Comparison of ENCODE assay signal across 20 cellular contexts in the genomic region with DNA sequence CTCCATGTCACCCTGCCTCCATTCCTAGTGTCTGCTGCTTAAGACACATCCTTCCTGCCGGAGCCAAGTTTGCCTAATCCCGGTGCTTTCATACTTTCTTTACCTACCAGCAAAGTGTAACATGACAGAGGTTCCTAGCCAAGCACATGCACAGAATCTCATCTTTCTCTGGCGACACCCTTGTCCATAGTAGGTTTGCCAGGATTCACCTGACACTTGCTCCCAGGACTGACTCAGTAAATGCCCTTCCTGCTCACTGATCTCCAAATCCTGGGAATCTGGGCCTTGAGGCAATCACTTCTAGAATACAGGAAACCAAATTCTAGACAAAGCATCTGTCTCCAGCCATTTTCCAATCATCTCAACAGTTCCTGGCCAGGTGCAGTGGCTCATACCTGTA. TPM values are rescaled to one million over a fixed set of nuclear protein-coding genes. Genes with fewer than 3 reads are reported as not detected.
A peak's percentile ranks its signal among the peaks of the same experiment; 100 is the strongest.
DNase-seq lines count a peak whose midpoint lies in the region; ATAC-seq and TF ChIP-seq lines count a peak whose summit lies in the region.
"Had no signal": no experiment of that assay in that cellular context is flagged by ENCODE, and none has a peak within 500 bp of the region (broad histone marks: within the 10 kb centered on the region; RNA-seq: fewer than 3 reads in every experiment).

No MANE protein-coding gene starts in this region.

- H3K27ac Mint-ChIP-seq in HFFc6, result peak overlapping the region; percentile 38
- H3K27ac Mint-ChIP-seq in neural progenitor cell, result peak overlapping the region; percentile 67

- H3K36me3 Mint-ChIP-seq in HFFc6 (ENCODE audit: low read depth) (no peaks in the 10 kb centered on the region), neural progenitor cell (no peaks in the 10 kb centered on the region)

- H3K9me3 Mint-ChIP-seq in HFFc6 (no peaks in the 10 kb centered on the region), neural progenitor cell (no peaks in the 10 kb centered on the region)

- no peak overlapping the region for H3K9ac ChIP-seq in neural progenitor cell

- H3K27me3 Mint-ChIP-seq in HFFc6 (ENCODE audit: insufficient read depth) (peaks cover 5% of the 10 kb centered on the region), neural progenitor cell (ENCODE audit: insufficient read depth, low read depth) (peaks cover 4% of the 10 kb centered on the region)

- H3K4me1 Mint-ChIP-seq in HFFc6 (ENCODE audit: low read depth) (peaks cover 23% of the 10 kb centered on the region), neural progenitor cell (peaks cover 9% of the 10 kb centered on the region)

- no peaks in the 10 kb centered on the region for H3K79me2 ChIP-seq in neural progenitor cell (ENCODE audit: low read depth)

- DNase-seq in HFFc6 (no peak), RWPE2 (ENCODE audit: low spot score) (no peak), glomerular visceral epithelial cell (ENCODE audit: extremely low spot score) (peak; percentile 79), neural progenitor cell (ENCODE audit: low spot score) (no peak), NCI-H82 (lab: John Stamatoyannopoulos, UW) (no peak), Kasumi-1 (lab: John Stamatoyannopoulos, UW) (no peak), activated T-cell treated with anti-CD3 and anti-CD28 coated beads for 4 hours (no peak), DMS 273 (lab: John Stamatoyannopoulos, UW; ENCODE audit: unreplicated experiment) (no peak)
- DNase-seq: AML-193, DMS 273 treated with DMSO at 0.1 percent for 48 hours, KBM-7, MV-4-11, NCI-H1694 treated with DMSO at 0.1 percent for 48 hours, NCI-H2107, NCI-H510A treated with DMSO at 0.1 percent for 48 hours, NCI-H774, OCI-M1 had no signal

- H3K36me3 ChIP-seq in RWPE2 (ENCODE audit: low read depth) (no peaks in the 10 kb centered on the region), neural progenitor cell (no peaks in the 10 kb centered on the region)
- H3K36me3 ChIP-seq: HAP-1 had no signal

- H3F3A ChIP-seq in neural progenitor cell (ENCODE audit: low read depth), result no peaks in the 10 kb centered on the region

- no peaks in the 10 kb centered on the region for H4K20me1 ChIP-seq in neural progenitor cell (ENCODE audit: low read depth)

- ATAC-seq in RWPE2 (ENCODE audit: low read depth), result peak; percentile 56; the same call in 2 of the 3 replicates

- H3K9me3 ChIP-seq in RWPE2 (ENCODE audit: severe bottlenecking), result no peaks in the 10 kb centered on the region
- H3K9me3 ChIP-seq in neural progenitor cell (ENCODE audit: low read depth), result no peaks in the 10 kb centered on the region
- H3K9me3 ChIP-seq: HAP-1 had no signal

- H3K27me3 ChIP-seq in RWPE2 (ENCODE audit: insufficient read depth, poor library complexity, severe bottlenecking), result no peaks in the 10 kb centered on the region
- no peaks in the 10 kb centered on the region for H3K27me3 ChIP-seq in neural progenitor cell

- no peak overlapping the region for H3K4me2 ChIP-seq in neural progenitor cell

- no peaks in the 10 kb centered on the region for H3K4me1 ChIP-seq in RWPE2 (ENCODE audit: insufficient read depth, poor library complexity, severe bottlenecking)
- H3K4me1 ChIP-seq in neural progenitor cell, result peaks cover 7% of the 10 kb centered on the region
- H3K4me1 ChIP-seq: HAP-1 had no signal

- TF ChIP-seq CTCF in HFFc6 (IDR thresholded peaks at IDR 0.05) (no peak), RWPE2 (IDR thresholded peaks at IDR 0.05; ENCODE audit: poor library complexity, severe bottlenecking) (no peak), neural progenitor cell (IDR thresholded peaks at IDR 0.05) (no peak)

- no peak overlapping the region for H3K4me3 Mint-ChIP-seq in HFFc6
- no peak overlapping the region for H3K4me3 Mint-ChIP-seq in neural progenitor cell

- H3K4me3 ChIP-seq in RWPE2 (ENCODE audit: severe bottlenecking) (no peak overlapping the region), neural progenitor cell (no peak overlapping the region)
- H3K4me3 ChIP-seq: HAP-1 had no signal

- H3K27ac ChIP-seq in RWPE2 (ENCODE audit: poor library complexity, severe bottlenecking) (peak overlapping the region; percentile 16), neural progenitor cell (no peak overlapping the region)
- H3K27ac ChIP-seq: C4-2B had no signal

- no peak overlapping the region for H2AFZ ChIP-seq in neural progenitor cell (replicated peaks)

RNA-seq across cellular contexts. Expression of gene NR2E3, which starts 10.2 kb away (rescaled TPM):
- total RNA-seq in HFFc6 (2021; fragmentation: NEBNext Ultra II Directional; extraction: Animal tissue kit (Norgen Biotek cat#: 25700)), result not detected
- total RNA-seq in neural progenitor cell (ENCODE audit: low replicate concordance), result 0.28 TPM in 1 of 2 replicates, not detected in the other
- total RNA-seq: SK-MEL-5 had no signal
